8 cellular contexts compared by ENCODE assay signal in genomic region chr1:54996359-54996868, GRCh38. TPM values are rescaled to one million over a fixed set of nuclear protein-coding genes. Genes with fewer than 3 reads are reported as not detected.
DNase-seq lines count a peak whose midpoint lies in the region; ATAC-seq, FAIRE-seq and TF ChIP-seq lines count a peak whose summit lies in the region.

No MANE protein-coding gene starts in this region.

- peak; percentile 99 for TF ChIP-seq RAD21 in Ishikawa (IDR thresholded peaks at IDR 0.05; ENCODE audit: low read depth)

- peak; percentile 68 for ATAC-seq in GM19397 (IDR thresholded peaks at IDR 0.05; ENCODE audit: unreplicated experiment)

- no peak for TF ChIP-seq EP300 in Ishikawa (IDR thresholded peaks at IDR 0.05; ENCODE audit: borderline replicate concordance)

- H3K9me3 ChIP-seq in SK-N-MC (ENCODE audit: low read depth, low read length): no peaks in the 10 kb centered on the region

- DNase-seq in AG20443 (ENCODE audit: low spot score) (peak; percentile 93), SK-N-MC (ENCODE audit: low read depth, low spot score) (peak; percentile 12), glomerular endothelial cell (ENCODE audit: extremely low read depth, low read depth, low spot score) (peak; percentile 10), pons (ENCODE audit: low spot score) (peak; percentile 45), urothelium cell line (ENCODE audit: low spot score) (peak; percentile 91)
- DNase-seq in activated gamma-delta T cell treated with anti-CD3 and anti-CD28 coated beads, Interleukin-2, amount 50 U/mL, for 16 hours (ENCODE audit: low read depth): peak; percentile 56

- FAIRE-seq in urothelium cell line (lab: Jason Lieb, UNC): peak; percentile 95

- no peaks in the 10 kb centered on the region for H3K36me3 ChIP-seq in SK-N-MC (ENCODE audit: insufficient read depth, low read length)

- H3K9ac ChIP-seq in SK-N-MC (ENCODE audit: insufficient read length): no peak overlapping the region

- no peak overlapping the region for H3K4me3 ChIP-seq in SK-N-MC

- H3K27ac ChIP-seq in SK-N-MC: no peak overlapping the region

TF ChIP-seq in Ishikawa, 13 proteins besides CTCF, POLR2A, EP300 and RAD21:
- TF ChIP-seq TCF12 (IDR thresholded peaks at IDR 0.05; ENCODE audit: low read depth): no peak
- TF ChIP-seq TEAD4 (IDR thresholded peaks at IDR 0.05): no peak
- TF ChIP-seq ZBTB7A (IDR thresholded peaks at IDR 0.05; ENCODE audit: low read depth): peak; percentile 74; the same call in 1 of the 2 replicates
- TF ChIP-seq FOXM1 (IDR thresholded peaks at IDR 0.05; ENCODE audit: borderline replicate concordance, low read depth): no peak
- TF ChIP-seq YY1 (IDR thresholded peaks at IDR 0.05; ENCODE audit: low read depth): peak; percentile 76
- no peak for TF ChIP-seq TAF1 (IDR thresholded peaks at IDR 0.05; ENCODE audit: low read depth)
- no peak for TF ChIP-seq EGR1 (IDR thresholded peaks at IDR 0.05)
- no peak for TF ChIP-seq USF1 (IDR thresholded peaks at IDR 0.05)
- no peak for TF ChIP-seq NFIC (IDR thresholded peaks at IDR 0.05)
- TF ChIP-seq CREB1 (IDR thresholded peaks at IDR 0.05; ENCODE audit: low read depth): no peak
- TF ChIP-seq REST (IDR thresholded peaks at IDR 0.05; ENCODE audit: low read depth): no peak
- TF ChIP-seq MAX (IDR thresholded peaks at IDR 0.05): peak; percentile 92
- TF ChIP-seq CEBPB (IDR thresholded peaks at IDR 0.05): no peak

RNA-seq across cellular contexts. Expression of gene BSND, which starts 2.3 kb away (rescaled TPM):
- total RNA-seq in glomerular endothelial cell: not detected in 2 replicates

RNA-seq across cellular contexts. Expression of gene TMEM61, which starts 16.0 kb away (rescaled TPM):
- total RNA-seq in glomerular endothelial cell: not detected in 2 replicates

RNA-seq across cellular contexts. Expression of gene PCSK9, which starts 42.9 kb away (rescaled TPM):
- 0.97 and 2.6 TPM in 2 replicates for total RNA-seq in glomerular endothelial cell

Comparison
In these comparisons a context has a peak if more than half of its experiments do, and no peak if none do; other contexts are left out.
1. DNase-seq: peak in every context shown above with its lines; median percentile 93 in AG20443; 91 in urothelium cell line; 56 in activated gamma-delta T cell treated with anti-CD3 and anti-CD28 coated beads, Interleukin-2, amount 50 U/mL, for 16 hours; 45 in pons; 12 in SK-N-MC; 10 in glomerular endothelial cell.